Comparison of ENCODE assay signal across 8 cellular contexts in genomic region chr1:207797229-207797973, GRCh38. TPM values are rescaled to one million over a fixed set of nuclear protein-coding genes. Genes with fewer than 3 reads are reported as not detected.
DNase-seq lines count a peak whose midpoint lies in the region; ATAC-seq, FAIRE-seq and TF ChIP-seq lines count a peak whose summit lies in the region.

No MANE protein-coding gene starts in this region.

- peak; percentile 83 for ATAC-seq in Right ventricle myocardium inferior

- no peak overlapping the region for H3K27ac ChIP-seq in MM.1S (ENCODE audit: low read length)

- H3K9me3 ChIP-seq in MM.1S (replicated peaks; ENCODE audit: insufficient read depth, low read length), result no peaks in the 10 kb centered on the region

- H3K4me1 Mint-ChIP-seq in activated naive CD4-positive, alpha-beta T cell treated with anti-CD3 and anti-CD28 coated beads, Interleukin-2, amount 50 U/mL, for 24 hours, result peaks cover 35% of the 10 kb centered on the region

- TF ChIP-seq CTCF in MM.1S (IDR thresholded peaks at IDR 0.05; ENCODE audit: low read length), result peak; percentile 88

- peak; percentile 2 for DNase-seq in DMS79 (lab: John Stamatoyannopoulos, UW)
- DNase-seq in H4 (ENCODE audit: low spot score), result peak; percentile 80
- peak; percentile 83 for DNase-seq in MM.1S
- DNase-seq in SKM-1 (lab: John Stamatoyannopoulos, UW; ENCODE audit: unreplicated experiment), result peak; percentile 80
- DNase-seq in Right ventricle myocardium inferior (ENCODE audit: missing footprints), result no peak
- peak; percentile 96 for DNase-seq in posterior vena cava (ENCODE audit: low spot score)
- peak; percentile 76 for DNase-seq in urothelium cell line (ENCODE audit: low spot score)

- H3K36me3 Mint-ChIP-seq in activated naive CD4-positive, alpha-beta T cell treated with anti-CD3 and anti-CD28 coated beads, Interleukin-2, amount 50 U/mL, for 24 hours, result peaks cover 3% of the 10 kb centered on the region

- FAIRE-seq in urothelium cell line (lab: Jason Lieb, UNC), result peak; percentile 46

- H2AFZ ChIP-seq in MM.1S (ENCODE audit: low read length), result no peak overlapping the region

- intact Hi-C loops in Right ventricle myocardium inferior (cut with DNase I), result loop anchor here (5.0 kb wide), 1 partner anchor 45 kb away; the partner anchor contains the start of gene CD46
- intact Hi-C loops in posterior vena cava (cut with DNase I), result no loop called here

- no peaks in the 10 kb centered on the region for H3K9me3 Mint-ChIP-seq in activated naive CD4-positive, alpha-beta T cell treated with anti-CD3 and anti-CD28 coated beads, Interleukin-2, amount 50 U/mL, for 24 hours

- no peaks in the 10 kb centered on the region for H3K27me3 ChIP-seq in MM.1S (replicated peaks; ENCODE audit: insufficient read depth, low read length)

- no peaks in the 10 kb centered on the region for H4K20me1 ChIP-seq in MM.1S (ENCODE audit: insufficient read depth, low read length)

- no peaks in the 10 kb centered on the region for H3K4me1 ChIP-seq in MM.1S (ENCODE audit: low read length)

- no peaks in the 10 kb centered on the region for H3K79me2 ChIP-seq in MM.1S (ENCODE audit: low read length)

- H3K9ac ChIP-seq in MM.1S (ENCODE audit: low read length), result no peak overlapping the region

- H3K36me3 ChIP-seq in MM.1S (replicated peaks; ENCODE audit: insufficient read depth, low read length), result peaks cover 4% of the 10 kb centered on the region; the same call in 1 of the 2 replicates

- H3K4me3 Mint-ChIP-seq in activated naive CD4-positive, alpha-beta T cell treated with anti-CD3 and anti-CD28 coated beads, Interleukin-2, amount 50 U/mL, for 24 hours, result no peak overlapping the region

- H3K9me2 ChIP-seq in MM.1S (replicated peaks; ENCODE audit: insufficient read depth, low read length), result no peaks in the 10 kb centered on the region

- H3K27ac Mint-ChIP-seq in activated naive CD4-positive, alpha-beta T cell treated with anti-CD3 and anti-CD28 coated beads, Interleukin-2, amount 50 U/mL, for 24 hours, result peak overlapping the region; percentile 35

- H3F3A ChIP-seq in MM.1S (ENCODE audit: insufficient read depth, low read length), result peaks cover 8% of the 10 kb centered on the region; the same call in 1 of the 2 replicates

- H3K27me3 Mint-ChIP-seq in activated naive CD4-positive, alpha-beta T cell treated with anti-CD3 and anti-CD28 coated beads, Interleukin-2, amount 50 U/mL, for 24 hours, result no peaks in the 10 kb centered on the region

- H3K4me3 ChIP-seq in MM.1S (ENCODE audit: low read length), result no peak overlapping the region

- no peak overlapping the region for H3K4me2 ChIP-seq in MM.1S (ENCODE audit: low read depth, low read length)

RNA-seq across cellular contexts. Expression of gene CD46, which starts 45.5 kb away (rescaled TPM):
- total RNA-seq in H4 (2014; rRNA removed; shearing (Covaris generic)), result 41.5 and 55.6 TPM in 2 replicates
- total RNA-seq in Right ventricle myocardium inferior, result 95.7 TPM
- total RNA-seq in posterior vena cava, result 100 to 1,000 TPM; 129 to 165 TPM
